ENCODE assay signal across 16 cellular contexts in the genomic region with DNA sequence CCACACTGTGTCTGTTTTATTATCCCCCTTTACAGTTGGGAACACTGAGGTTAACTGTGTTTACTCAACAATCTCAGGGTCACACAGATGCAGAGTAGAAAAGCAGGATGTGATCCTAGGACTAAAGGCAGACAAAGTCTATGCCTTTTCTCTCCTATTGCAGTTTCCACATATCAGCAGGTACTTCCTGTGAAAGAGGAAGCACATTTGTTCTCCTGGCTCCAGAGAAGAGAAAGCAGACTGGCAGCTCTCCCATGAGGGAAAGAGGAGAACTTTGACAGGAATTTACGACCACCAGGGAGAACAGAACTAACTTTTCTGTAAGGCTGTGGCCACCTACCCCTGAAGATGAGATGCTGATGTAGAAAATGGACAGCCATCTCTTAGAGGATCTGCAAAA.
"Had no signal": no experiment of that assay in that cellular context is flagged by ENCODE, and none has a peak within 500 bp of the region (broad histone marks: within the 10 kb centered on the region; RNA-seq: fewer than 3 reads in every experiment).

No MANE protein-coding gene starts in this region.

- H3K9me3 ChIP-seq: heart right ventricle, left ventricle myocardium inferior, lower lobe of right lung, ovary had no signal

- H3K27ac ChIP-seq: heart right ventricle, left ventricle myocardium inferior, lower lobe of right lung, neural progenitor cell, ovary had no signal

- H3K36me3 ChIP-seq: heart right ventricle, left ventricle myocardium inferior, lower lobe of right lung, neural progenitor cell, ovary had no signal

- H3K27me3 ChIP-seq: neural progenitor cell, ovary had no signal

- DNase-seq: dermis blood vessel endothelial cell; heart right ventricle; immature natural killer cell; kidney; left cardiac atrium; left ventricle myocardium inferior; lower lobe of right lung; midbrain; nucleus accumbens; ovary; right cardiac atrium; stimulated activated CD4-positive, alpha-beta T cell treated with anti-CD3 and anti-CD28 coated beads, Interleukin-2, amount 100 ng/mL, for 48 hours; stimulated activated naive CD4-positive, alpha-beta T cell treated with Interleukin-2 at 50 U/mL for 16 hours had no signal

- H3K4me3 ChIP-seq: heart right ventricle, left ventricle myocardium inferior, lower lobe of right lung, neural progenitor cell, ovary, smooth muscle cell had no signal

- ATAC-seq: lower lobe of right lung; natural killer cell treated with Interleukin-12 subunit alpha and Interleukin-12 subunit beta and Interleukin-15 and Interleukin-18, amount 100 ng/mL, for 72 hours; right cardiac atrium had no signal

- H3K4me1 ChIP-seq: left ventricle myocardium inferior, lower lobe of right lung had no signal
